1 cellular context compared by ENCODE assay signal in genomic region chr9:93244510-93245436, GRCh38.
TF ChIP-seq lines count a peak whose summit lies in the region.

No MANE protein-coding gene starts in this region.

TF ChIP-seq in HCT116, 20 proteins besides CTCF, POLR2A, EP300 and RAD21 (continued from another document):
- no peak for TF ChIP-seq TCF7L2 (IDR thresholded peaks at IDR 0.05; ENCODE audit: borderline replicate concordance, extremely low read depth, insufficient read depth, insufficient read length)
- TF ChIP-seq ZFX (IDR thresholded peaks at IDR 0.05), result no peak
TF ChIP-seq in HCT116: peak in this region for 1.
